9 cellular contexts compared by ENCODE assay signal in the genomic region with DNA sequence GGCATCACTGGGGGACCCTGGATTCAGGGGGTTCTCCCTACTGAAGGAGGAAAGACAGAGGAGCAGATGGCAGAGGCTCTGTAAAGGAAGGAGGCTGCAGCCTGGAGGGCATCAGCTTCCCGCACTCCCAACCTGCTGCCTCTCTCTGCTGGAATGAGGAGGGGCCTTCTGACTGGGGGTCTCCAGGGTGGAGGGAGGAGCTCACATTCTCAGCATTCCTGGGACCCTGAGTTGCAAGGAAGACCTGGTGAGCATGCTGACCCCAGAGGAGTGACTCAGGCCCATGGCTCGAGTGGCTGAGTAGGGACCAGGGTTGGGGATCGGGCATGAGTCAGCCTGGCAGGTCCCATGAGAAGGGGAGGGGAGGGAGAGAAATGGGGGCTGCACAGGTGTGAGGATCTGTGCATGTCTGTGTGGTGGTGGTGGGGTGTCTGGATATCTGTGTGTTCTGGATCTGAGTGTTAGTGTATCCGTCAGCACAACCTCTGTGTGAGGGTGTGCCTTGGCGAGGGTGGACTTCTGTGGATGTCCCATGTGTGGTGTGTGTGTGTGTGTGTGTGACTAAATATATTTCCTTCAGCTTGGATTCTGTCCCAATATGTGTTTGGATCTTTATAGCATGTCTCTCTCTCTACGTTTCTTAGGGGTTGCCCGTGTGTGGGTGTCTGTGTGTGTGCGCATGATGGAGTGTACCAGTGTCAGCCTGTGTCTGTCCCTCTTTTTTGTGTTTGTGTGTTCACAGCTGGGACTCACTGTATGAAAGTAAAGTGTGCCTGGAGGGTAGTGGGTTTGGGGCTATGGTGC. TPM values are rescaled to one million over a fixed set of nuclear protein-coding genes. Genes with fewer than 3 reads are reported as not detected.
DNase-seq lines count a peak whose midpoint lies in the region; ATAC-seq and TF ChIP-seq lines count a peak whose summit lies in the region.
"Had no signal": no experiment of that assay in that cellular context is flagged by ENCODE, and none has a peak within 500 bp of the region (broad histone marks: within the 10 kb centered on the region; RNA-seq: fewer than 3 reads in every experiment).

No MANE protein-coding gene starts in this region.

- H3K9me3 Mint-ChIP-seq in stimulated activated naive B cell treated with anti-CD40 and anti-IgM and Interleukin-4, amounts not matched to agents 10 μg/mL and 1 μg/mL and 100 μg/mL, for 72 hours: no peaks in the 10 kb centered on the region

- peaks cover 64 to 79% of the 10 kb centered on the region in 2 donors for H3K27me3 Mint-ChIP-seq in stimulated activated naive B cell treated with anti-CD40 and anti-IgM and Interleukin-4, amounts not matched to agents 10 μg/mL and 1 μg/mL and 100 μg/mL, for 72 hours

- no peaks in the 10 kb centered on the region for H3K27me3 ChIP-seq in right atrium auricular region

- peak; percentile 89 for DNase-seq in HCEC 1CT
- no peak for DNase-seq in right atrium auricular region (ENCODE audit: low spot score)
- no peak for DNase-seq in stimulated activated naive B cell treated with anti-CD40 and anti-IgM and Interleukin-4, amounts not matched to agents 10 μg/mL and 1 μg/mL and 100 μg/mL, for 72 hours
- DNase-seq in cerebellum (ENCODE audit: low spot score): no peak
- DNase-seq in activated CD4-positive, alpha-beta T cell treated with anti-CD3 and anti-CD28 coated beads, Interleukin-2, amount 50 U/mL, for 48 hours: no peak
- no peak for DNase-seq in activated CD4-positive, CD25-positive, alpha-beta regulatory T cell treated with anti-CD3 and anti-CD28 coated beads, Interleukin-2, amount 50 U/mL, for 72 hours
- DNase-seq: hippocampal formation had no signal

- H3K4me1 ChIP-seq in right atrium auricular region: peaks cover 0 to 41% of the 10 kb centered on the region in 2 donors

- H3K4me1 Mint-ChIP-seq in stimulated activated naive B cell treated with anti-CD40 and anti-IgM and Interleukin-4, amounts not matched to agents 10 μg/mL and 1 μg/mL and 100 μg/mL, for 72 hours: peaks cover 9 to 14% of the 10 kb centered on the region in 2 donors

- H3K4me3 Mint-ChIP-seq in stimulated activated naive B cell treated with anti-CD40 and anti-IgM and Interleukin-4, amounts not matched to agents 10 μg/mL and 1 μg/mL and 100 μg/mL, for 72 hours: no peak overlapping the region

- no peaks in the 10 kb centered on the region for H3K9me3 ChIP-seq in right atrium auricular region

- peak overlapping the region; percentile 90 to 92 for H3K27ac ChIP-seq in right atrium auricular region

- peaks cover 10% of the 10 kb centered on the region for H3K36me3 ChIP-seq in right atrium auricular region

- ATAC-seq in stimulated activated naive B cell treated with anti-CD40 and anti-IgM and Interleukin-4, amounts not matched to agents 10 μg/mL and 1 μg/mL and 100 μg/mL, for 72 hours (replicated peaks): peak; percentile 22 to 51
- no peak for ATAC-seq in HG03108 (IDR thresholded peaks at IDR 0.05; ENCODE audit: unreplicated experiment)

- H3K4me3 ChIP-seq in WI38 (ENCODE audit: low read depth, low read length): peak overlapping the region; percentile 47
- peak overlapping the region in 1 of 2 donors; percentile 21 for H3K4me3 ChIP-seq in right atrium auricular region

- H3K36me3 Mint-ChIP-seq in stimulated activated naive B cell treated with anti-CD40 and anti-IgM and Interleukin-4, amounts not matched to agents 10 μg/mL and 1 μg/mL and 100 μg/mL, for 72 hours: no peaks in the 10 kb centered on the region

- TF ChIP-seq CTCF in WI38 (IDR thresholded peaks at IDR 0.05; ENCODE audit: low read depth, low read length) (no peak), right atrium auricular region (IDR thresholded peaks at IDR 0.05) (no peak)

- H3K27ac Mint-ChIP-seq in stimulated activated naive B cell treated with anti-CD40 and anti-IgM and Interleukin-4, amounts not matched to agents 10 μg/mL and 1 μg/mL and 100 μg/mL, for 72 hours: no peak overlapping the region

RNA-seq across cellular contexts. Expression of a gene that starts 4.6 kb away (rescaled TPM):
- total RNA-seq in right atrium auricular region (10 to 100 TPM; 27.3 to 81.4 TPM), cerebellum (10.6 TPM)

RNA-seq across cellular contexts. Expression of a gene that starts 30.6 kb away (rescaled TPM):
- total RNA-seq in right atrium auricular region (1 to 10 TPM in 1 of 2 donors, under 1 TPM in 1; 0.59 to 1.6 TPM), cerebellum (0.64 TPM)

RNA-seq across cellular contexts. Expression of a gene that starts 40.5 kb away (rescaled TPM):
- total RNA-seq in right atrium auricular region (100 to 1,000 TPM in 1 of 2 donors, 10 to 100 TPM in 1; 88.8 to 109 TPM), cerebellum (77.0 TPM)
